1 cellular context compared by ENCODE assay signal in the genomic region with DNA sequence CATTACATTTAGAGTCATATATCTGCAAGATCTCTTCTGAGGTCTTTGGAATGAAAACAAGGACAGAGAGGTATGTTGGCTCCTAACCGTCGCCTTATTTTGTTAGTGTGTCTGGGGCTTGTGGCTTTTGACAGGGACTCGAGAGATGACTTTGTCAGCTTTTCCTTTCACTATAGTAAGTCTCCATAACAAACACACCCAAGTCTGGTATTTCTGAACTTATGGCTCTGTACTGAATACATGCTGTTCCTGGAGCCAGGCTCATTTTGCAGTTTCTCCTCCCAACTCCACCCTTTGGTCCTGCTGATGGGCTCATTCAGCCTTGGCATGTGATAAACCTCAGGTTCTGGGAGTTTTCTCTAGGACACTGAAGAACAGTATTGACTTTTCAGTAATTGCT.
TF ChIP-seq lines count a peak whose summit lies in the region.

No MANE protein-coding gene starts in this region.

TF ChIP-seq in HepG2, 621 proteins besides CTCF, POLR2A, EP300 and RAD21:
- no peak for TF ChIP-seq ZNF552 (CRISPR knock-in tag; IDR thresholded peaks at IDR 0.05; ENCODE audit: borderline replicate concordance)
- TF ChIP-seq NR2F6 (IDR thresholded peaks at IDR 0.05): no peak
- TF ChIP-seq NR2F6 (CRISPR knock-in tag; IDR thresholded peaks at IDR 0.05): no peak
- TF ChIP-seq, protein P1, sequence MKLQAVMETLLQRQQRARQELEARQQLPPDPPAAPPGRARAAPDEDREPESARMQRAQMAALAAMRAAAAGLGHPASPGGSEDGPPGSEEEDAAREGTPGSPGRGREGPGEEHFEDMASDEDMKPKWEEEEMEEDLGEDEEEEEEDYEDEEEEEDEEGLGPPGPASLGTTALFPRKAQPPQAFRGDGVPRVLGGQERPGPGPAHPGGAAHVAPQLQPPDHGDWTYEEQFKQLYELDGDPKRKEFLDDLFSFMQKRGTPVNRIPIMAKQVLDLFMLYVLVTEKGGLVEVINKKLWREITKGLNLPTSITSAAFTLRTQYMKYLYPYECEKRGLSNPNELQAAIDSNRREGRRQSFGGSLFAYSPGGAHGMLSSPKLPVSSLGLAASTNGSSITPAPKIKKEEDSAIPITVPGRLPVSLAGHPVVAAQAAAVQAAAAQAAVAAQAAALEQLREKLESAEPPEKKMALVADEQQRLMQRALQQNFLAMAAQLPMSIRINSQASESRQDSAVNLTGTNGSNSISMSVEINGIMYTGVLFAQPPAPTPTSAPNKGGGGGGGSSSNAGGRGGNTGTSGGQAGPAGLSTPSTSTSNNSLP (IDR thresholded peaks at IDR 0.05; ENCODE audit: low read depth, low read length): no peak
- no peak for TF ChIP-seq RFX1 (IDR thresholded peaks at IDR 0.05)
- TF ChIP-seq SNAI1 (CRISPR knock-in tag; IDR thresholded peaks at IDR 0.05; ENCODE audit: borderline replicate concordance): no peak
- TF ChIP-seq PAWR (CRISPR knock-in tag; IDR thresholded peaks at IDR 0.05; ENCODE audit: borderline replicate concordance): no peak
- no peak for TF ChIP-seq HNRNPUL1 (IDR thresholded peaks at IDR 0.05; ENCODE audit: low read depth, low read length)
- no peak for TF ChIP-seq MTF1 (CRISPR knock-in tag; IDR thresholded peaks at IDR 0.05)
- TF ChIP-seq, protein P2, sequence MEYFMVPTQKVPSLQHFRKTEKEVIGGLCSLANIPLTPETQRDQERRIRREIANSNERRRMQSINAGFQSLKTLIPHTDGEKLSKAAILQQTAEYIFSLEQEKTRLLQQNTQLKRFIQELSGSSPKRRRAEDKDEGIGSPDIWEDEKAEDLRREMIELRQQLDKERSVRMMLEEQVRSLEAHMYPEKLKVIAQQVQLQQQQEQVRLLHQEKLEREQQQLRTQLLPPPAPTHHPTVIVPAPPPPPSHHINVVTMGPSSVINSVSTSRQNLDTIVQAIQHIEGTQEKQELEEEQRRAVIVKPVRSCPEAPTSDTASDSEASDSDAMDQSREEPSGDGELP (IDR thresholded peaks at IDR 0.05; ENCODE audit: borderline replicate concordance, low read depth): no peak
- TF ChIP-seq, protein P3, sequence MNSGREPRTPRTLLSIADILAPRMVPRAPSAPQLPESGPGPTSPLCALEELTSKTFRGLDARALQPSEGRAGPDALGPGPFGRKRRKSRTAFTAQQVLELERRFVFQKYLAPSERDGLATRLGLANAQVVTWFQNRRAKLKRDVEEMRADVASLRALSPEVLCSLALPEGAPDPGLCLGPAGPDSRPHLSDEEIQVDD (CRISPR knock-in tag; IDR thresholded peaks at IDR 0.05; ENCODE audit: borderline replicate concordance): no peak
